In genomic region chr9:110255417-110256141, GRCh38 we compare ENCODE assay signal across 8 cellular contexts. TPM values are rescaled to one million over a fixed set of nuclear protein-coding genes. Genes with fewer than 3 reads are reported as not detected.
DNase-seq lines count a peak whose midpoint lies in the region; ATAC-seq, FAIRE-seq and TF ChIP-seq lines count a peak whose summit lies in the region.

No MANE protein-coding gene starts in this region.

- no peaks in the 10 kb centered on the region for H3K9me3 Mint-ChIP-seq in stimulated activated effector memory CD8-positive, alpha-beta T cell treated with anti-CD3 and anti-CD28 coated beads, Interleukin-12 subunit alpha, Interleukin-12 subunit beta, amount 100 ng/mL, for 72 hours

- H3K4me3 ChIP-seq in endothelial cell of umbilical vein (replicated peaks in 1 of 3; ENCODE audit: insufficient read depth in 1 of 3, low read depth in 1 of 3, low read length in 3 of 3) = peak overlapping the region; percentile 34 to 93 (median 77)

- TF ChIP-seq CTCF in endothelial cell of umbilical vein (IDR thresholded peaks at IDR 0.05; ENCODE audit: extremely low read depth in 1 of 2, insufficient read depth in 1 of 2, low read depth in 1 of 2, low read length in 2 of 2) = no peak

- H3K27me3 ChIP-seq in endothelial cell of umbilical vein (ENCODE audit: control insufficient read depth in 2 of 2, insufficient read depth in 2 of 2, low read length in 2 of 2) = no peaks in the 10 kb centered on the region

- FAIRE-seq in endothelial cell of umbilical vein (lab: Jason Lieb, UNC) = no peak

- peak overlapping the region; percentile 59 for H2AFZ ChIP-seq in endothelial cell of umbilical vein (ENCODE audit: low read depth, low read length)

- dilution Hi-C loops in endothelial cell of umbilical vein (cut with MboI; ENCODE audit: extremely low pct_ligation_motif_present, low sequenced_read_pairs) = no loop called here

- H3K9me1 ChIP-seq in endothelial cell of umbilical vein (replicated peaks; ENCODE audit: control insufficient read depth, extremely low read depth, insufficient read depth, low read length) = no peaks in the 10 kb centered on the region

- TF ChIP-seq POLR2A in endothelial cell of umbilical vein (IDR thresholded peaks at IDR 0.05; ENCODE audit: low read depth, low read length) = no peak

- H3K9ac ChIP-seq in endothelial cell of umbilical vein (replicated peaks; ENCODE audit: extremely low read depth, insufficient read depth, low read length) = peak overlapping the region; percentile 74

- no peaks in the 10 kb centered on the region for H3K36me3 Mint-ChIP-seq in stimulated activated effector memory CD8-positive, alpha-beta T cell treated with anti-CD3 and anti-CD28 coated beads, Interleukin-12 subunit alpha, Interleukin-12 subunit beta, amount 100 ng/mL, for 72 hours

- intact Hi-C loops in endothelial cell of umbilical vein (cut with micrococcal nuclease) = loop anchor here (1.0 to 10.0 kb wide), 4 partner anchors 73 to 437 kb away; no protein-coding TSS in a partner anchor

- H3K4me1 Mint-ChIP-seq in stimulated activated effector memory CD8-positive, alpha-beta T cell treated with anti-CD3 and anti-CD28 coated beads, Interleukin-12 subunit alpha, Interleukin-12 subunit beta, amount 100 ng/mL, for 72 hours = peaks cover 60% of the 10 kb centered on the region

- no TSS peak for BruUV-seq in endothelial cell of umbilical vein (replicated peaks; lab: Mats Ljungman, UMichigan)

- CTCF ChIA-PET in endothelial cell of umbilical vein (lab: Charles Lee) = interaction anchor here (1.2 to 2.5 kb wide), 2 partner anchors 72 to 368 kb away, joined by 8 to 10 read pairs; no protein-coding TSS in a partner anchor

- no peaks in the 10 kb centered on the region for H3K9me3 ChIP-seq in endothelial cell of umbilical vein (replicated peaks; ENCODE audit: control insufficient read depth, insufficient read depth, low read length)

- POLR2A ChIA-PET in endothelial cell of umbilical vein (lab: Charles Lee) = interaction anchor here (1.0 to 1.1 kb wide), 2 partner anchors 13 to 186 kb away, joined by 4 to 6 read pairs; no protein-coding TSS in a partner anchor

- DNase-seq in NCI-H1417 (lab: John Stamatoyannopoulos, UW) (peak in 2 of 3 experiments; percentile 80 to 84), NCI-H1417 treated with DMSO at 0.1 percent for 48 hours (lab: John Stamatoyannopoulos, UW) (no peak), NCI-H2171 treated with DMSO at 0.1 percent for 48 hours (lab: John Stamatoyannopoulos, UW) (peak; percentile 42), endothelial cell of umbilical vein (ENCODE audit: low read depth, low spot score) (peak; percentile 41), mucosa of gallbladder (ENCODE audit: low spot score) (peak; percentile 49)
- DNase-seq in activated CD8-positive, alpha-beta memory T cell treated with anti-CD3 and anti-CD28 coated beads, Interleukin-2, amount 50 U/mL, for 48 hours = peak; percentile 83
- DNase-seq in stimulated activated effector memory CD8-positive, alpha-beta T cell treated with anti-CD3 and anti-CD28 coated beads, Interleukin-12 subunit alpha, Interleukin-12 subunit beta, amount 100 ng/mL, for 72 hours (ENCODE audit: low spot score in 2 of 2) = peak; percentile 53 to 75

- H3K4me3 Mint-ChIP-seq in stimulated activated effector memory CD8-positive, alpha-beta T cell treated with anti-CD3 and anti-CD28 coated beads, Interleukin-12 subunit alpha, Interleukin-12 subunit beta, amount 100 ng/mL, for 72 hours = peak overlapping the region; percentile 83

- peak; percentile 18 for ATAC-seq in HG02798 (IDR thresholded peaks at IDR 0.05; ENCODE audit: poor library complexity, unreplicated experiment)
- ATAC-seq in stimulated activated effector memory CD8-positive, alpha-beta T cell treated with anti-CD3 and anti-CD28 coated beads, Interleukin-12 subunit alpha, Interleukin-12 subunit beta, amount 100 ng/mL, for 72 hours = peak; percentile 42

- peak overlapping the region; percentile 67 for H3K4me2 ChIP-seq in endothelial cell of umbilical vein (ENCODE audit: insufficient read depth, low read length)

- peak overlapping the region; percentile 22 for H3K27ac ChIP-seq in endothelial cell of umbilical vein (ENCODE audit: insufficient read depth, low read depth, low read length)

- H3K79me2 ChIP-seq in endothelial cell of umbilical vein (ENCODE audit: control insufficient read depth, insufficient read depth, low read length) = peaks cover 56% of the 10 kb centered on the region

- peak overlapping the region; percentile 99 for H3K27ac Mint-ChIP-seq in stimulated activated effector memory CD8-positive, alpha-beta T cell treated with anti-CD3 and anti-CD28 coated beads, Interleukin-12 subunit alpha, Interleukin-12 subunit beta, amount 100 ng/mL, for 72 hours

- H3K36me3 ChIP-seq in endothelial cell of umbilical vein (ENCODE audit: control insufficient read depth in 2 of 2, extremely low read depth in 1 of 2, insufficient read depth in 2 of 2, low read length in 2 of 2) = peaks cover 0 to 1% of the 10 kb centered on the region in 2 experiments

- no peaks in the 10 kb centered on the region for H4K20me1 ChIP-seq in endothelial cell of umbilical vein (replicated peaks; ENCODE audit: control insufficient read depth, extremely low read depth, insufficient read depth, low read length)

- peaks cover 23% of the 10 kb centered on the region for H3K4me1 ChIP-seq in endothelial cell of umbilical vein (ENCODE audit: control insufficient read depth, extremely low read depth, insufficient read depth, low read length)

TF ChIP-seq in endothelial cell of umbilical vein, 7 proteins besides CTCF, POLR2A, EP300 and RAD21:
- peak; percentile 1 for TF ChIP-seq FOS (IDR thresholded peaks at IDR 0.05; ENCODE audit: borderline replicate concordance, insufficient read depth, low read length)
- no peak for TF ChIP-seq JUN (IDR thresholded peaks at IDR 0.05; ENCODE audit: borderline replicate concordance, insufficient read depth, insufficient read length, low read depth)
- TF ChIP-seq GATA2 (IDR thresholded peaks at IDR 0.05; ENCODE audit: insufficient read depth, insufficient read length, low read depth, low read length) = no peak
- no peak for TF ChIP-seq POLR2AphosphoS5 (IDR thresholded peaks at IDR 0.05; ENCODE audit: insufficient read depth, low read depth, low read length)

RNA-seq across cellular contexts. Expression of gene TXN, which starts 0.7 kb away (rescaled TPM):
- total RNA-seq in endothelial cell of umbilical vein (280 and 286 TPM in 2 replicates), mucosa of gallbladder (158 TPM)
- 286 and 373 TPM in 2 replicates for polyA plus RNA-seq in endothelial cell of umbilical vein
- 308 and 389 TPM in 2 replicates for polyA plus RNA-seq in endothelial cell of umbilical vein (2011; cell fraction: cytosol; rRNA removed)
- polyA plus RNA-seq in endothelial cell of umbilical vein (2011; cell fraction: nucleus; rRNA removed) = 89.3 and 113 TPM in 2 replicates
- polyA plus RNA-seq in endothelial cell of umbilical vein (2012) = 403 and 514 TPM in 2 replicates
- 87.7 and 95.7 TPM in 2 replicates for polyA minus RNA-seq in endothelial cell of umbilical vein
- 98.5 TPM for polyA minus RNA-seq in endothelial cell of umbilical vein (2011; cell fraction: cytosol; rRNA and poly(A)+ RNA removed)
- 15.2 and 18.1 TPM in 2 replicates for polyA minus RNA-seq in endothelial cell of umbilical vein (2011; cell fraction: nucleus; rRNA and poly(A)+ RNA removed)

RNA-seq across cellular contexts. Expression of gene C9orf152, which starts 47.6 kb away (rescaled TPM):
- total RNA-seq in endothelial cell of umbilical vein (not detected in 2 replicates), mucosa of gallbladder (44.4 TPM)
- not detected in 2 replicates for polyA plus RNA-seq in endothelial cell of umbilical vein
- polyA plus RNA-seq in endothelial cell of umbilical vein (2011; cell fraction: cytosol; rRNA removed) = not detected in 2 replicates
- not detected in 2 replicates for polyA plus RNA-seq in endothelial cell of umbilical vein (2011; cell fraction: nucleus; rRNA removed)
- 0.10 and 0.15 TPM in 2 replicates for polyA plus RNA-seq in endothelial cell of umbilical vein (2012)
- not detected in 2 replicates for polyA minus RNA-seq in endothelial cell of umbilical vein
- polyA minus RNA-seq in endothelial cell of umbilical vein (2011; cell fraction: cytosol; rRNA and poly(A)+ RNA removed) = not detected
- polyA minus RNA-seq in endothelial cell of umbilical vein (2011; cell fraction: nucleus; rRNA and poly(A)+ RNA removed) = not detected in 2 replicates

Comparison
In these comparisons a context has a peak if more than half of its experiments do, and no peak if none do; other contexts are left out.
1. RNA of gene C9orf152, which starts 47.6 kb away (total RNA-seq): 44.4 TPM in mucosa of gallbladder (single experiment); not detected in endothelial cell of umbilical vein; every median in the first group is over 10 times any median in the second.